Comparison of ENCODE assay signal across 26 cellular contexts in the genomic region with DNA sequence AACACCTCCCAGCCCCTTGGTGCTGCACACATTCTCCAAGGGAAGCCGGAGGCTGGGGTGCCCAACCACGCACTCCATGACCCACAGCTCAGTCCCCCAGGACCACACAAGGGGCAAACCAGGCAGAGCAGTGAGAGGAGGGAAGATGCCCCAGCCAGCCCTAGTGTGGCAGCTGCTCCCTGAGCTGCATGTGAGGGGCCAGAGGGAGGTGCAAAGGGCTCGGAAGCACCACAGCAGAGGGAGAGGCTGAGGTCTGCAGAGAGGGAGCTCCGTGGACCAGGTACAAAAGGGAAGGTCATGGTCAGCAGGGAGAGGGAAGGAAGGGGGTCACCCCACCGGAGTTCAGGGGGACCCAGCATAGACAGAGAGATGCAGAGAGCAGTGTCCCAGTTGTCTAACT. TPM values are rescaled to one million over a fixed set of nuclear protein-coding genes. Genes with fewer than 3 reads are reported as not detected.
"Had no signal": no experiment of that assay in that cellular context is flagged by ENCODE, and none has a peak within 500 bp of the region (broad histone marks: within the 10 kb centered on the region; RNA-seq: fewer than 3 reads in every experiment).

No MANE protein-coding gene starts in this region.

- H3K9me3 Mint-ChIP-seq: activated CD4-positive, alpha-beta T cell treated with anti-CD3 and anti-CD28 coated beads, Interleukin-2, amount 10 ng/mL, durations not matched to agents 24 days and 14 days; activated naive CD8-positive, alpha-beta T cell treated with anti-CD3 and anti-CD28 coated beads for 36 hours; endodermal cell; memory B cell; stimulated activated memory B cell treated with anti-CD40 and anti-IgM and Interleukin-4, amounts not matched to agents 10 μg/mL and 1 μg/mL and 100 μg/mL, for 72 hours had no signal

- DNase-seq: activated CD4-positive, alpha-beta T cell treated with anti-CD3 and anti-CD28 coated beads, Interleukin-2, amount 10 ng/mL, durations not matched to agents 24 days and 14 days; activated CD8-positive, alpha-beta memory T cell treated with anti-CD3 and anti-CD28 coated beads, Interleukin-2, amount 50 U/mL, for 4 hours; activated CD8-positive, alpha-beta T cell treated with anti-CD3 and anti-CD28 coated beads, Interleukin-2, amount 10 ng/mL, durations not matched to agents 7 days and 5 days; activated naive CD8-positive, alpha-beta T cell treated with anti-CD3 and anti-CD28 coated beads for 36 hours; amygdala; caudate nucleus; endodermal cell; foreskin keratinocyte; hypothalamus; left lung; spleen; stimulated activated CD4-positive, alpha-beta T cell treated with anti-CD3 and anti-CD28 coated beads, Interleukin-4, amount 100 ng/mL, for 4 hours; T1000 had no signal

- H3K27me3 ChIP-seq: foreskin keratinocyte, right lobe of liver had no signal

- H3K27me3 Mint-ChIP-seq: activated naive CD8-positive, alpha-beta T cell treated with anti-CD3 and anti-CD28 coated beads for 36 hours had no signal

- H3K4me3 ChIP-seq: dorsolateral prefrontal cortex, left lung, right lobe of liver, spleen, thoracic aorta had no signal

- H3K4me3 Mint-ChIP-seq: activated CD4-positive, alpha-beta T cell treated with anti-CD3 and anti-CD28 coated beads, Interleukin-2, amount 10 ng/mL, durations not matched to agents 24 days and 14 days; activated CD8-positive, alpha-beta T cell treated with anti-CD3 and anti-CD28 coated beads, Interleukin-2, amount 10 ng/mL, durations not matched to agents 7 days and 5 days; activated naive CD8-positive, alpha-beta T cell treated with anti-CD3 and anti-CD28 coated beads for 36 hours; endodermal cell; memory B cell; stimulated activated memory B cell treated with anti-CD40 and anti-IgM and Interleukin-4, amounts not matched to agents 10 μg/mL and 1 μg/mL and 100 μg/mL, for 72 hours had no signal

- H3K4me1 Mint-ChIP-seq: activated CD4-positive, alpha-beta T cell treated with anti-CD3 and anti-CD28 coated beads, Interleukin-2, amount 10 ng/mL, durations not matched to agents 24 days and 14 days; activated naive CD8-positive, alpha-beta T cell treated with anti-CD3 and anti-CD28 coated beads for 36 hours; memory B cell; stimulated activated memory B cell treated with anti-CD40 and anti-IgM and Interleukin-4, amounts not matched to agents 10 μg/mL and 1 μg/mL and 100 μg/mL, for 72 hours had no signal

- H3K27ac Mint-ChIP-seq: activated CD4-positive, alpha-beta T cell treated with anti-CD3 and anti-CD28 coated beads, Interleukin-2, amount 10 ng/mL, durations not matched to agents 24 days and 14 days; activated CD8-positive, alpha-beta T cell treated with anti-CD3 and anti-CD28 coated beads, Interleukin-2, amount 10 ng/mL, durations not matched to agents 7 days and 5 days; activated naive CD8-positive, alpha-beta T cell treated with anti-CD3 and anti-CD28 coated beads for 36 hours; endodermal cell; memory B cell; stimulated activated memory B cell treated with anti-CD40 and anti-IgM and Interleukin-4, amounts not matched to agents 10 μg/mL and 1 μg/mL and 100 μg/mL, for 72 hours had no signal

- H3K36me3 ChIP-seq: left lung, right lobe of liver, spleen, thoracic aorta had no signal

- H3K36me3 Mint-ChIP-seq: activated naive CD8-positive, alpha-beta T cell treated with anti-CD3 and anti-CD28 coated beads for 36 hours; memory B cell; stimulated activated memory B cell treated with anti-CD40 and anti-IgM and Interleukin-4, amounts not matched to agents 10 μg/mL and 1 μg/mL and 100 μg/mL, for 72 hours had no signal

- H3K27ac ChIP-seq: dorsolateral prefrontal cortex, epithelial cell of prostate, foreskin keratinocyte, left lung, right lobe of liver, spleen, thoracic aorta had no signal

- H3K4me1 ChIP-seq: right lobe of liver had no signal

- H3K9me3 ChIP-seq: left lung, right lobe of liver, spleen, thoracic aorta had no signal

RNA-seq across cellular contexts. Expression of a gene that starts 1.5 kb away (rescaled TPM):
- total RNA-seq: activated CD4-positive, alpha-beta T cell treated with anti-CD3 and anti-CD28 coated beads, Interleukin-2, amount 10 ng/mL, durations not matched to agents 24 days and 14 days; activated CD8-positive, alpha-beta T cell treated with anti-CD3 and anti-CD28 coated beads, Interleukin-2, amount 10 ng/mL, durations not matched to agents 7 days and 5 days; activated naive CD8-positive, alpha-beta T cell treated with anti-CD3 and anti-CD28 coated beads for 36 hours; dorsolateral prefrontal cortex; endodermal cell; fibroblast of lung; left lung; mononuclear cell; osteocyte; pulmonary artery endothelial cell; right lobe of liver; spleen; T-helper 1 cell treated with Interleukin-12 subunit alpha and Interleukin-12 subunit beta and Interleukin-4 antibody, amounts not matched to agents 30 ng/mL and 1 ng/mL, for 36 hours; urinary bladder had no signal
- polyA plus RNA-seq: fibroblast of lung, neural cell, urinary bladder had no signal

RNA-seq across cellular contexts. Expression of a gene that starts 23.9 kb away (rescaled TPM):
- total RNA-seq: activated CD4-positive, alpha-beta T cell treated with anti-CD3 and anti-CD28 coated beads, Interleukin-2, amount 10 ng/mL, durations not matched to agents 24 days and 14 days; activated CD8-positive, alpha-beta T cell treated with anti-CD3 and anti-CD28 coated beads, Interleukin-2, amount 10 ng/mL, durations not matched to agents 7 days and 5 days; activated naive CD8-positive, alpha-beta T cell treated with anti-CD3 and anti-CD28 coated beads for 36 hours; endodermal cell; fibroblast of lung; left lung; mononuclear cell; osteocyte; pulmonary artery endothelial cell; spleen; T-helper 1 cell treated with Interleukin-12 subunit alpha and Interleukin-12 subunit beta and Interleukin-4 antibody, amounts not matched to agents 30 ng/mL and 1 ng/mL, for 36 hours; thoracic aorta; urinary bladder had no signal
- polyA plus RNA-seq: fibroblast of lung, neural cell, urinary bladder had no signal
